ENCODE assay signal across 29 cellular contexts in genomic region chr7:72577107-72577506, GRCh38.
"Had no signal": no experiment of that assay in that cellular context is flagged by ENCODE, and none has a peak within 500 bp of the region (broad histone marks: within the 10 kb centered on the region; RNA-seq: fewer than 3 reads in every experiment).

No MANE protein-coding gene starts in this region.

- DNase-seq: activated CD4-positive, alpha-beta memory T cell treated with anti-CD3 and anti-CD28 coated beads, Interleukin-2, amount 10 ng/mL, durations not matched to agents 7 days and 5 days; activated CD4-positive, alpha-beta T cell treated with anti-CD3 and anti-CD28 coated beads for 1 hour; activated CD4-positive, alpha-beta T cell treated with anti-CD3 and anti-CD28 coated beads for 4 hours; activated CD4-positive, alpha-beta T cell treated with anti-CD3 and anti-CD28 coated beads, Interleukin-2, amount 10 ng/mL, durations not matched to agents 7 days and 5 days; activated CD4-positive, alpha-beta T cell treated with anti-CD3 and anti-CD28 coated beads, Interleukin-2, amount 50 U/mL, for 4 hours; activated effector memory CD4-positive, alpha-beta T cell treated with Interleukin-2 at 50 U/mL for 16 hours; activated naive CD4-positive, alpha-beta T cell treated with anti-CD3 and anti-CD28 coated beads for 36 hours; activated naive CD8-positive, alpha-beta T cell treated with anti-CD3 and anti-CD28 coated beads for 36 hours; activated naive CD8-positive, alpha-beta T cell treated with anti-CD3 and anti-CD28 coated beads, Interleukin-2, amount 50 U/mL, for 24 hours; activated T-cell treated with anti-CD3 and anti-CD28 coated beads, Interleukin-2, amount 50 U/mL, for 4 hours; central memory CD4-positive, alpha-beta T cell; cerebellar nuclear complex; colonic mucosa; effector CD8-positive, alpha-beta T cell; esophagus squamous epithelium; foreskin melanocyte; heart right ventricle; T-helper 1 cell; T-helper 17 cell; T1000 had no signal

- H3K9me3 ChIP-seq: ascending aorta, breast epithelium, colonic mucosa, esophagus squamous epithelium, gastroesophageal sphincter, heart right ventricle had no signal

- H3K27me3 ChIP-seq: ascending aorta, breast epithelium, cardiac muscle cell, colonic mucosa, esophagus squamous epithelium, gastroesophageal sphincter, heart right ventricle had no signal

- H3K27ac ChIP-seq: ascending aorta, breast epithelium, cardiac muscle cell, colonic mucosa, epithelial cell of prostate, esophagus squamous epithelium, gastroesophageal sphincter, heart right ventricle had no signal

- H3K4me1 ChIP-seq: ascending aorta, breast epithelium, colonic mucosa, gastroesophageal sphincter, heart right ventricle had no signal

- ATAC-seq: activated naive CD8-positive, alpha-beta T cell treated with anti-CD3 and anti-CD28 coated beads, Interleukin-2, amount 50 U/mL, for 24 hours; activated T-cell treated with anti-CD3 and anti-CD28 coated beads, Interleukin-2, amount 50 U/mL, for 4 hours; activated T-helper 17 cell treated with anti-CD3 and anti-CD28 coated beads, Interleukin-2, amount 50 U/mL, for 72 hours; gastroesophageal sphincter; heart right ventricle; T-helper 17 cell had no signal

- H3K36me3 ChIP-seq: ascending aorta, breast epithelium, cardiac muscle cell, colonic mucosa, esophagus squamous epithelium, WERI-Rb-1 had no signal

- FAIRE-seq: endometrium, endothelial cell of umbilical vein had no signal

- H3K4me3 ChIP-seq: ascending aorta, breast epithelium, cardiac muscle cell, colonic mucosa, esophagus squamous epithelium, gastroesophageal sphincter, heart right ventricle had no signal
